In the genomic region with DNA sequence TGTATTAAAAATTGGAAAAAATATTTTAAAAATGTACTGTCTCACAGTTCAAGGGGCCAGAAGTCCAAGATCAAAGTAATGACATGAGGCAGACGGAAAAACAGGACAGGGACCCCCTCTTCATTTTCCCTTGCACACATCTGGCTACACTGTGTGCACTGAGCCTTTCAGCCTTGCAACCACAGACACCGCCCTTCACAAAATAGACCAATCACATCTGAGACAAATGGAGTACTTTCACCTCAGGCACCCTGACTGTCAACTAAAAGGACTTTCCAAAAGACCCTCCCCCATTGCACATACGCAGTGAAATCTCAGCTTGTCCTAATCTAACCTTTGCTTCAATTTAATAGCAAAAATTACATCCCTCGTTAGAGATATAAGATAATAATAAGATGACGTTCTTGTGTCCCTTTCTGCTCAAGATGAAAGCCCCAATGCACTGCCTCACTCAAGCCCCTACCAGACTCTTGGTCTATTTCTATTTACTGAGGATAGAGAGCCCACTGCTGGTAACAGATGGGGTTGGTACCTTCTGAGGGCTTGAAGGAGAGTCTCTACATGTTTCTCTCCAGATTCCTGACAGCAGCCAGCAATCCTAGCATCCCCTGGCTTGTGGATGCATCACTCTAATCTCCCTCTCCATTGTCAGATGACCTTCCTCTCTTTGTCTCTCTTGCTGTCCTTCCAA, we compare ENCODE assay signal across 24 cellular contexts.
A peak's percentile ranks its signal among the peaks of the same experiment; 100 is the strongest.
DNase-seq lines count a peak whose midpoint lies in the region; ATAC-seq and TF ChIP-seq lines count a peak whose summit lies in the region.
"Had no signal": no experiment of that assay in that cellular context is flagged by ENCODE, and none has a peak within 500 bp of the region (broad histone marks: within the 10 kb centered on the region; RNA-seq: fewer than 3 reads in every experiment).

No MANE protein-coding gene starts in this region.

- H3K27ac ChIP-seq in H9 (ENCODE audit: insufficient read length, low read depth, low read length), result no peak overlapping the region
- H3K27ac ChIP-seq in OCI-LY7 (ENCODE audit: low read depth, low read length, poor library complexity, severe bottlenecking), result no peak overlapping the region
- no peak overlapping the region for H3K27ac ChIP-seq in endodermal cell (ENCODE audit: low read depth, low read length)
- no peak overlapping the region for H3K27ac ChIP-seq in brain microvascular endothelial cell
- H3K27ac ChIP-seq: 22Rv1, SJSA1 had no signal

- no peak overlapping the region for H2BK15ac ChIP-seq in H9 (ENCODE audit: low read depth, low read length)

- no peak overlapping the region for H2BK20ac ChIP-seq in H9 (ENCODE audit: low read depth, low read length, poor library complexity, severe bottlenecking)

- H3K79me1 ChIP-seq in H9 (ENCODE audit: insufficient read depth, low read depth, low read length, poor library complexity, severe bottlenecking), result no peaks in the 10 kb centered on the region

- no peak overlapping the region for H2BK120ac ChIP-seq in H9 (ENCODE audit: low read depth, low read length, poor library complexity, severe bottlenecking)

- H3T11ph ChIP-seq in H9 (ENCODE audit: low read length), result no peak overlapping the region

- no peak overlapping the region for H3K14ac ChIP-seq in H9 (ENCODE audit: insufficient read depth, low read length)

- H3K36me3 Mint-ChIP-seq in H9 (ENCODE audit: insufficient read depth in 1 of 3, low read depth in 3 of 3) (no peaks in the 10 kb centered on the region; a peak in 2 of 7 replicates), endodermal cell (ENCODE audit: low read depth) (no peaks in the 10 kb centered on the region)
- no peaks in the 10 kb centered on the region for H3K36me3 Mint-ChIP-seq in activated CD8-positive, alpha-beta T cell treated with anti-CD3 and anti-CD28 coated beads for 36 hours (ENCODE audit: low read depth)
- H3K36me3 Mint-ChIP-seq: T-cell had no signal

- no peaks in the 10 kb centered on the region for H4K20me1 ChIP-seq in H9 (ENCODE audit: control insufficient read depth, insufficient read depth, insufficient read length)
- H4K20me1 ChIP-seq in OCI-LY7 (ENCODE audit: insufficient read depth, low read length), result no peaks in the 10 kb centered on the region

- H3K27me3 ChIP-seq in H9 (ENCODE audit: insufficient read depth, low read length) (no peaks in the 10 kb centered on the region), endodermal cell (ENCODE audit: control insufficient read depth, insufficient read depth, low read length, poor library complexity, severe bottlenecking) (no peaks in the 10 kb centered on the region), brain microvascular endothelial cell (replicated peaks) (no peaks in the 10 kb centered on the region)
- H3K27me3 ChIP-seq: SJSA1 had no signal

- no peak for ATAC-seq in HG03457 (IDR thresholded peaks at IDR 0.05; ENCODE audit: unreplicated experiment)
- no peak for ATAC-seq in activated CD8-positive, alpha-beta T cell treated with anti-CD3 and anti-CD28 coated beads for 36 hours
- ATAC-seq: PC-3, Right ventricle myocardium inferior, T-cell had no signal

- no peak overlapping the region for H3K56ac ChIP-seq in H9 (ENCODE audit: insufficient read length, low read depth, low read length)

- H2BK5ac ChIP-seq in H9 (ENCODE audit: insufficient read length, low read length), result no peak overlapping the region

- H3K9me2 ChIP-seq in OCI-LY7 (ENCODE audit: insufficient read depth, low read length), result no peaks in the 10 kb centered on the region

- no TSS peak for BruUV-seq in OCI-LY7 (replicated peaks; lab: Mats Ljungman, UMichigan)

- intact Hi-C loops in OCI-LY7 (cut with micrococcal nuclease; ENCODE audit: unreplicated experiment), result no loop called here
- intact Hi-C loops in activated CD8-positive, alpha-beta T cell treated with anti-CD3 and anti-CD28 coated beads for 36 hours (cut with micrococcal nuclease), result no loop called here

- DNase-seq in DMS53 (lab: John Stamatoyannopoulos, UW) (peak; percentile 53), DMS53 treated with DMSO at 0.1 percent for 48 hours (lab: John Stamatoyannopoulos, UW; ENCODE audit: unreplicated experiment) (no peak), H9 (no peak), OCI-LY7 (ENCODE audit: low spot score) (no peak), endodermal cell (no peak), brain microvascular endothelial cell (no peak)
- no peak for DNase-seq in activated CD8-positive, alpha-beta T cell treated with anti-CD3 and anti-CD28 coated beads for 36 hours
- DNase-seq: Calu3, DMS153, KBM-7, MM.1S, NCI-H1048, NCI-H1417, NCI-H187, NCI-H2081 treated with DMSO at 0.1 percent for 48 hours, NCI-H446, NCI-H524 treated with DMSO at 0.1 percent for 48 hours, PC-3, T-cell had no signal

- in situ Hi-C loops in brain microvascular endothelial cell (cut with HindIII; ENCODE audit: low pct_ligation_motif_present, low sequenced_read_pairs), result no loop called here

- H2AFZ ChIP-seq in H9 (ENCODE audit: low read length) (no peak overlapping the region), OCI-LY7 (ENCODE audit: low read length) (no peak overlapping the region)

- WGBS in H9 (ENCODE audit: extremely low coverage, insufficient read length, low lambda C conversion rate), result no CpG with 5 or more reads among the region's 5 CpGs
- WGBS in endodermal cell (ENCODE audit: insufficient coverage in 1 of 2, insufficient read length in 1 of 2), 2 experiments, result 89 to 100% methylated on average over 1 to 5 of the region's 5 CpGs

- H3K27me3 Mint-ChIP-seq in H9 (ENCODE audit: low read depth), result no peaks in the 10 kb centered on the region; the same call in 1 of the 2 replicates
- H3K27me3 Mint-ChIP-seq in endodermal cell (ENCODE audit: insufficient read depth), result no peaks in the 10 kb centered on the region
- no peaks in the 10 kb centered on the region for H3K27me3 Mint-ChIP-seq in activated CD8-positive, alpha-beta T cell treated with anti-CD3 and anti-CD28 coated beads for 36 hours
- H3K27me3 Mint-ChIP-seq: B cell, T-cell had no signal

- H3K9ac ChIP-seq in H9 (ENCODE audit: extremely low read depth, insufficient read length, low read length) (no peak overlapping the region), endodermal cell (ENCODE audit: extremely low read depth, low read length, poor library complexity, severe bottlenecking) (no peak overlapping the region)

- no peak overlapping the region for H4K8ac ChIP-seq in H9 (replicated peaks; ENCODE audit: insufficient read length, low read depth, low read length)

- H3K4me3 ChIP-seq in OCI-LY7 (ENCODE audit: low read depth, low read length, poor library complexity, severe bottlenecking) (no peak overlapping the region), endodermal cell (ENCODE audit: low read length) (no peak overlapping the region), brain microvascular endothelial cell (ENCODE audit: low read depth, low read length) (no peak overlapping the region)
- H3K4me3 ChIP-seq: SJSA1 had no signal

- H4K5ac ChIP-seq in H9 (ENCODE audit: insufficient read length, low read depth, low read length), result no peak overlapping the region

- no peak overlapping the region for H3K23ac ChIP-seq in H9 (ENCODE audit: insufficient read length, low read depth, low read length)

- peak; percentile 35; the same call in 2 of the 3 replicates for TF ChIP-seq CTCF in H9 (conservative IDR thresholded peaks at IDR 0.05)
- TF ChIP-seq CTCF in OCI-LY7 (conservative IDR thresholded peaks at IDR 0.05; ENCODE audit: low read length), result no peak
- TF ChIP-seq CTCF in endodermal cell (conservative IDR thresholded peaks at IDR 0.05), result peak; percentile 38
- no peak for TF ChIP-seq CTCF in activated CD8-positive, alpha-beta T cell treated with anti-CD3 and anti-CD28 coated beads for 36 hours (IDR thresholded peaks at IDR 0.05)
- no peak for TF ChIP-seq CTCF in brain microvascular endothelial cell (IDR thresholded peaks at IDR 0.05; ENCODE audit: low read depth, low read length, missing control alignments)

- H3K9me3 ChIP-seq in H9 (ENCODE audit: control insufficient read depth, low read depth, low read length) (no peaks in the 10 kb centered on the region), OCI-LY7 (ENCODE audit: low read length) (no peaks in the 10 kb centered on the region), endodermal cell (ENCODE audit: control insufficient read depth, low read length) (no peaks in the 10 kb centered on the region)
- H3K9me3 ChIP-seq: SJSA1 had no signal

- no peak overlapping the region for H3K18ac ChIP-seq in H9 (ENCODE audit: insufficient read length, low read depth, low read length)

- H2BK12ac ChIP-seq in H9 (ENCODE audit: insufficient read length, low read depth, low read length), result no peak overlapping the region

- H3K27ac Mint-ChIP-seq in H9, result no peak overlapping the region
- H3K27ac Mint-ChIP-seq in endodermal cell, result no peak overlapping the region
- H3K27ac Mint-ChIP-seq in activated CD8-positive, alpha-beta T cell treated with anti-CD3 and anti-CD28 coated beads for 36 hours, result no peak overlapping the region
- H3K27ac Mint-ChIP-seq: B cell, T-cell had no signal

- H3K4me1 Mint-ChIP-seq in H9 (peaks cover 13% of the 10 kb centered on the region in 2 experiments; a peak in 3 of 4 replicates), endodermal cell (peaks cover 2% of the 10 kb centered on the region)
- H3K4me1 Mint-ChIP-seq in activated CD8-positive, alpha-beta T cell treated with anti-CD3 and anti-CD28 coated beads for 36 hours (ENCODE audit: low read depth), result no peaks in the 10 kb centered on the region
- H3K4me1 Mint-ChIP-seq: B cell, T-cell had no signal

- no peaks in the 10 kb centered on the region for H3K23me2 ChIP-seq in H9 (ENCODE audit: insufficient read length, low read depth, low read length, poor library complexity, severe bottlenecking)

- CTCF ChIA-PET in OCI-LY7 (lab: Charles Lee; ENCODE audit: unreplicated experiment), result no interaction called here
- CTCF ChIA-PET in activated CD8-positive, alpha-beta T cell treated with anti-CD3 and anti-CD28 coated beads for 36 hours (lab: Charles Lee), result no interaction called here

- no peak overlapping the region for H2AK5ac ChIP-seq in H9 (ENCODE audit: insufficient read length, low read length)

- H3K4me2 ChIP-seq in H9 (ENCODE audit: insufficient read depth, insufficient read length, low read length) (no peak overlapping the region), OCI-LY7 (ENCODE audit: low read length) (peak overlapping the region; percentile 26; the same call in 1 of the 2 replicates)

- H3K9me3 Mint-ChIP-seq in H9, result peaks cover 8 to 16% of the 10 kb centered on the region in 2 experiments
- H3K9me3 Mint-ChIP-seq in endodermal cell, result peaks cover 7% of the 10 kb centered on the region
- H3K9me3 Mint-ChIP-seq in activated CD8-positive, alpha-beta T cell treated with anti-CD3 and anti-CD28 coated beads for 36 hours, result peaks cover 12% of the 10 kb centered on the region

- H4K91ac ChIP-seq in H9 (ENCODE audit: insufficient read length, low read depth, low read length), result no peak overlapping the region

- H3K4me1 ChIP-seq in H9 (ENCODE audit: insufficient read depth, low read length), result no peaks in the 10 kb centered on the region
- peaks cover 4% of the 10 kb centered on the region for H3K4me1 ChIP-seq in OCI-LY7 (ENCODE audit: insufficient read depth, low read length, poor library complexity, severe bottlenecking)
- no peaks in the 10 kb centered on the region for H3K4me1 ChIP-seq in endodermal cell (ENCODE audit: control insufficient read depth, insufficient read depth, low read length)
- H3K4me1 ChIP-seq: SJSA1 had no signal

- H3K4ac ChIP-seq in H9 (ENCODE audit: low read depth, low read length), result no peak overlapping the region

- H3K4me3 Mint-ChIP-seq in H9 (no peak overlapping the region), endodermal cell (no peak overlapping the region)
- no peak overlapping the region for H3K4me3 Mint-ChIP-seq in activated CD8-positive, alpha-beta T cell treated with anti-CD3 and anti-CD28 coated beads for 36 hours
- H3K4me3 Mint-ChIP-seq: B cell, T-cell had no signal

- H3K36me3 ChIP-seq in OCI-LY7 (ENCODE audit: insufficient read depth, low read length), result no peaks in the 10 kb centered on the region
- H3K36me3 ChIP-seq in endodermal cell (ENCODE audit: control insufficient read depth, insufficient read depth, low read length), result no peaks in the 10 kb centered on the region
- no peaks in the 10 kb centered on the region for H3K36me3 ChIP-seq in brain microvascular endothelial cell (replicated peaks)
- H3K36me3 ChIP-seq: SJSA1 had no signal

- POLR2A ChIA-PET in OCI-LY7 (lab: Charles Lee), result no interaction called here
- POLR2A ChIA-PET in activated CD8-positive, alpha-beta T cell treated with anti-CD3 and anti-CD28 coated beads for 36 hours (lab: Charles Lee), result no interaction called here

- H3K79me2 ChIP-seq in H9 (ENCODE audit: insufficient read depth, low read length) (no peaks in the 10 kb centered on the region), OCI-LY7 (ENCODE audit: insufficient read depth, low read depth, low read length) (no peaks in the 10 kb centered on the region)

Comparison
In these comparisons a context has a peak if more than half of its experiments do, and no peak if none do; other contexts are left out.
1. CTCF ChIP-seq: peak in H9 (single experiment) and endodermal cell (single experiment); none in OCI-LY7 (single experiment), activated CD8-positive, alpha-beta T cell treated with anti-CD3 and anti-CD28 coated beads for 36 hours (single experiment) and brain microvascular endothelial cell (single experiment).